In genomic region chr7:128347573-128348147, GRCh38 we compare ENCODE assay signal across 8 cellular contexts. TPM values are rescaled to one million over a fixed set of nuclear protein-coding genes. Genes with fewer than 3 reads are reported as not detected.
DNase-seq lines count a peak whose midpoint lies in the region; ATAC-seq, FAIRE-seq and TF ChIP-seq lines count a peak whose summit lies in the region.

No MANE protein-coding gene starts in this region.

- 0 to 7% (median 2%) methylated on average over 2 of the region's 2 CpGs for WGBS in stomach, 5 donors

- TF ChIP-seq EP300 in Ishikawa (IDR thresholded peaks at IDR 0.05; ENCODE audit: borderline replicate concordance) (no peak), stomach (IDR thresholded peaks at IDR 0.05) (no peak)

- DNase-seq in D341Med (ENCODE audit: low spot score) (peak; percentile 72), SKM-1 (lab: John Stamatoyannopoulos, UW; ENCODE audit: unreplicated experiment) (peak; percentile 33), kidney tubule cell (ENCODE audit: low spot score) (peak; percentile 50), stomach (peak; percentile 48), GM12892 (ENCODE audit: insufficient read length) (no peak)

- TF ChIP-seq POLR2A in stomach (IDR thresholded peaks at IDR 0.05) (no peak), GM12892 (IDR thresholded peaks at IDR 0.05; ENCODE audit: low read depth, low read length) (no peak)

- H3K4me1 Mint-ChIP-seq in brain = peaks cover 32% of the 10 kb centered on the region

- H3K9me3 Mint-ChIP-seq in brain = peaks cover 0 to 2% (median 0%) of the 10 kb centered on the region in 5 experiments

- no peak overlapping the region for H3K4me3 ChIP-seq in stomach

- peak; percentile 92 for TF ChIP-seq RAD21 in Ishikawa (IDR thresholded peaks at IDR 0.05; ENCODE audit: low read depth)

- TF ChIP-seq CTCF in brain (conservative IDR thresholded peaks at IDR 0.05) = peak; percentile 87 to 95
- peak in 4 of 7 experiments; percentile 31 to 49 (median 41) for TF ChIP-seq CTCF in stomach (IDR thresholded peaks at IDR 0.05)

- H3K36me3 ChIP-seq in stomach = no peaks in the 10 kb centered on the region

- peaks cover 32% of the 10 kb centered on the region for H3K27me3 Mint-ChIP-seq in brain

- H3K36me3 Mint-ChIP-seq in brain = peaks cover under 1% of the 10 kb centered on the region

- intact Hi-C loops in stomach (cut with DNase I; ENCODE audit: low total_unique reads) = loop anchor here (5.0 kb wide), 1 partner anchor 40 kb away; no protein-coding TSS in a partner anchor

- H3K27me3 ChIP-seq in stomach = peaks cover 0 to 31% (median 19%) of the 10 kb centered on the region in 3 donors

- no peak for FAIRE-seq in GM12892 (lab: Jason Lieb, UNC)

- no peak for ATAC-seq in GM21367 (IDR thresholded peaks at IDR 0.05; ENCODE audit: unreplicated experiment)

- peaks cover 11 to 35% (median 23%) of the 10 kb centered on the region in 4 donors for H3K4me1 ChIP-seq in stomach

- H3K27ac Mint-ChIP-seq in brain = peak overlapping the region; percentile 29 to 92 (median 69)

- peak overlapping the region in 2 of 5 experiments; percentile 32 to 64 for H3K4me3 Mint-ChIP-seq in brain

- H3K9me3 ChIP-seq in stomach = no peaks in the 10 kb centered on the region

- no peak overlapping the region for H3K27ac ChIP-seq in stomach

TF ChIP-seq in Ishikawa, 13 proteins besides CTCF, POLR2A, EP300 and RAD21:
- TF ChIP-seq FOXM1 (IDR thresholded peaks at IDR 0.05; ENCODE audit: borderline replicate concordance, low read depth) (no peak), USF1 (IDR thresholded peaks at IDR 0.05) (no peak), YY1 (IDR thresholded peaks at IDR 0.05; ENCODE audit: low read depth) (no peak), CEBPB (IDR thresholded peaks at IDR 0.05) (no peak), EGR1 (IDR thresholded peaks at IDR 0.05) (no peak), TEAD4 (IDR thresholded peaks at IDR 0.05) (no peak), ZBTB7A (IDR thresholded peaks at IDR 0.05; ENCODE audit: low read depth) (no peak), TCF12 (IDR thresholded peaks at IDR 0.05; ENCODE audit: low read depth) (no peak), MAX (IDR thresholded peaks at IDR 0.05) (no peak), REST (IDR thresholded peaks at IDR 0.05; ENCODE audit: low read depth) (no peak), NFIC (IDR thresholded peaks at IDR 0.05) (no peak), TAF1 (IDR thresholded peaks at IDR 0.05; ENCODE audit: low read depth) (no peak), CREB1 (IDR thresholded peaks at IDR 0.05; ENCODE audit: low read depth) (no peak)
TF ChIP-seq in Ishikawa: peak in this region for 0.

RNA-seq across cellular contexts. Expression of gene RBM28, which starts 4.0 kb away (rescaled TPM):
- polyA plus RNA-seq in brain (ENCODE audit: insufficient read depth, low read depth, low replicate concordance) = 12.6 TPM
- total RNA-seq in stomach = 100 to 1,000 TPM in 1 of 5 donors, 10 to 100 TPM in 4; 21.0 to 319 (median 54.8) TPM
- polyA plus RNA-seq in stomach = 10 to 100 TPM in 2 of 3 donors, 1 to 10 TPM in 1; 8.1 to 18.9 (median 15.6) TPM
- polyA plus RNA-seq in GM12892 (2012; ENCODE audit: missing spikeins) = 27.5 TPM

RNA-seq across cellular contexts. Expression of gene PRRT4, which starts 13.8 kb away (rescaled TPM):
- polyA plus RNA-seq in brain (ENCODE audit: insufficient read depth, low read depth, low replicate concordance) (0.49 TPM), stomach (1 to 10 TPM in 1 of 3 donors, under 1 TPM in 1, not detected in 1; 0.12 to 1.2 TPM)
- total RNA-seq in stomach = not detected
- polyA plus RNA-seq in GM12892 (2012; ENCODE audit: missing spikeins) = not detected
